7 cellular contexts compared by ENCODE assay signal in the genomic region with DNA sequence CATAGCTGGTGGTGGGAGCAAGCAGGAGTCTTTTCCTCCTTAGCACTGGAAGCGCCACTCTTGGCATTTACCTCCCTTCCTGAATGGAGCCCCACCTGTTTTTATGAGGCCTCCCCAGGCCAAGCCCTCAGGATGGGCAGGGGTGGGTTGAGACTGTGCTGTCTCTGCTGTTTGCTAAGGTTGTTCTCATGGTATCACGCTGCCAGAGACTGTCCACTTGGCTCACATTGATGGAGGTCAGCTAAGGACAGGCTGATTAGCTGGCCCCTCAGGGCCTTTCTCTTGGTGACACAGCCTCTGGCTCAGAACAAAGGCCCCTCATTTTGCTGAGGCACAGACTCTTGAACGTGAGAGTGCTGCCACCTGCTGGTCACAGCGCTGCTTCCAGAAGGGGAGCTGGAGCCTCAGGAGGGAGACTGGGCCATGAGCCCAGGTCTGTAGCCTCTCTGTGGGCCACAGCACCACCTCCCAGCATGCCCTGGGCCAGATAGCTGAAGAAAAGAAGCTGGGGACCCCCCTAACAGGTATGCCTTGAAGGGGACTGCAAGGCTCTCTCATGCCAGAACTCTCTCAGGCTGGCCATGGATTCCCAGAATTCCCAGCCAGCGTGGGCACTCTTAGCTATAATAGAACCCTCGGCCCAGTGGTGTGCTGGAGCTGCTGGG.
DNase-seq lines count a peak whose midpoint lies in the region; ATAC-seq, FAIRE-seq and TF ChIP-seq lines count a peak whose summit lies in the region.

No MANE protein-coding gene starts in this region.

- no peak for FAIRE-seq in astrocyte (lab: Jason Lieb, UNC)

- peak overlapping the region; percentile 62 for H2AFZ ChIP-seq in astrocyte (ENCODE audit: low read depth, low read length)

- peak; percentile 95 for TF ChIP-seq CTCF in GM13977 (IDR thresholded peaks at IDR 0.05; ENCODE audit: extremely low read depth, insufficient read depth, missing control alignments)
- TF ChIP-seq CTCF in astrocyte (IDR thresholded peaks at IDR 0.05; ENCODE audit: insufficient read depth, low read depth, low read length) = peak; percentile 82

- H3K4me3 ChIP-seq in astrocyte (ENCODE audit: insufficient read depth, low read depth, low read length) = no peak overlapping the region
- no peak overlapping the region for H3K4me3 ChIP-seq in skeletal muscle cell (ENCODE audit: low read depth, low read length)

- ATAC-seq in HG02852 (IDR thresholded peaks at IDR 0.05; ENCODE audit: unreplicated experiment) = peak; percentile 85

- no peaks in the 10 kb centered on the region for H3K36me3 Mint-ChIP-seq in T-helper 2 cell treated with Interferon-gamma antibody and Interleukin-4, amounts not matched to agents 5 μg/mL and 100 μg/mL, for 36 hours (ENCODE audit: low read depth)
- no peaks in the 10 kb centered on the region for H3K36me3 Mint-ChIP-seq in astrocyte (ENCODE audit: low read depth, unreplicated experiment)

- no peak overlapping the region for H3K4me3 Mint-ChIP-seq in T-helper 2 cell treated with Interferon-gamma antibody and Interleukin-4, amounts not matched to agents 5 μg/mL and 100 μg/mL, for 36 hours
- no peak overlapping the region for H3K4me3 Mint-ChIP-seq in astrocyte (ENCODE audit: unreplicated experiment)

- H3K4me1 Mint-ChIP-seq in T-helper 2 cell treated with Interferon-gamma antibody and Interleukin-4, amounts not matched to agents 5 μg/mL and 100 μg/mL, for 36 hours (ENCODE audit: low read depth) = peaks cover 5% of the 10 kb centered on the region
- H3K4me1 Mint-ChIP-seq in astrocyte (ENCODE audit: low read depth, unreplicated experiment) = peaks cover 26% of the 10 kb centered on the region

- no peaks in the 10 kb centered on the region for H3K36me3 ChIP-seq in astrocyte (ENCODE audit: insufficient read depth, low read length)

- no peak overlapping the region for H3K9ac ChIP-seq in astrocyte (ENCODE audit: low read length)

- no peak overlapping the region for H3K27ac ChIP-seq in astrocyte (ENCODE audit: low read depth, low read length)

- H3K27me3 Mint-ChIP-seq in T-helper 2 cell treated with Interferon-gamma antibody and Interleukin-4, amounts not matched to agents 5 μg/mL and 100 μg/mL, for 36 hours (ENCODE audit: low read depth) = no peaks in the 10 kb centered on the region
- peaks cover 2% of the 10 kb centered on the region for H3K27me3 Mint-ChIP-seq in astrocyte (ENCODE audit: low read depth, unreplicated experiment)

- in situ Hi-C loops in GM13977 (cut with MboI; ENCODE audit: low pct_unique_long_range_greater_than_20kb, low sequenced_read_pairs, unreplicated experiment) = loop anchor here (10.0 kb wide), 1 partner anchor 350 kb away; no protein-coding TSS in a partner anchor

- no peaks in the 10 kb centered on the region for H3K79me2 ChIP-seq in astrocyte (ENCODE audit: insufficient read depth, low read length)

- no peaks in the 10 kb centered on the region for H3K9me3 Mint-ChIP-seq in T-helper 2 cell treated with Interferon-gamma antibody and Interleukin-4, amounts not matched to agents 5 μg/mL and 100 μg/mL, for 36 hours
- peaks cover 2% of the 10 kb centered on the region for H3K9me3 Mint-ChIP-seq in astrocyte (ENCODE audit: unreplicated experiment)

- no peak overlapping the region for H3K27ac Mint-ChIP-seq in T-helper 2 cell treated with Interferon-gamma antibody and Interleukin-4, amounts not matched to agents 5 μg/mL and 100 μg/mL, for 36 hours
- no peak overlapping the region for H3K27ac Mint-ChIP-seq in astrocyte (ENCODE audit: unreplicated experiment)

- H3K4me1 ChIP-seq in astrocyte (ENCODE audit: insufficient read depth, low read length) = peaks cover 25% of the 10 kb centered on the region

- no peaks in the 10 kb centered on the region for H3K9me3 ChIP-seq in astrocyte (ENCODE audit: insufficient read depth, low read depth, low read length)

- H4K20me1 ChIP-seq in astrocyte (ENCODE audit: insufficient read depth, low read length) = no peaks in the 10 kb centered on the region

- peak; percentile 82 for DNase-seq in GM13977 (ENCODE audit: low spot score)
- peak; percentile 75 for DNase-seq in NCI-H146 treated with DMSO at 0.1 percent for 48 hours (lab: John Stamatoyannopoulos, UW; ENCODE audit: unreplicated experiment)
- DNase-seq in T-helper 2 cell treated with Interferon-gamma antibody and Interleukin-4, amounts not matched to agents 5 μg/mL and 100 μg/mL, for 36 hours (ENCODE audit: low spot score) = peak; percentile 56
- peak; percentile 58 for DNase-seq in astrocyte (ENCODE audit: low read depth)
- DNase-seq in hippocampal formation (lab: John Stamatoyannopoulos, UW) = peak; percentile 69 to 83
- peak; percentile 23 for DNase-seq in skeletal muscle cell (ENCODE audit: low read depth)

- no peak overlapping the region for H3K4me2 ChIP-seq in astrocyte (ENCODE audit: low read length)

- peaks cover 3% of the 10 kb centered on the region for H3K27me3 ChIP-seq in astrocyte (ENCODE audit: insufficient read depth, low read length)

Comparison
In these comparisons a context has a peak if more than half of its experiments do, and no peak if none do; other contexts are left out.
1. DNase-seq: peak in every context shown above with its lines; median percentile 82 in GM13977; 76 in hippocampal formation; 75 in NCI-H146 treated with DMSO at 0.1 percent for 48 hours; 58 in astrocyte; 56 in T-helper 2 cell treated with Interferon-gamma antibody and Interleukin-4, amounts not matched to agents 5 μg/mL and 100 μg/mL, for 36 hours; 23 in skeletal muscle cell.